Comparison of ENCODE assay signal across 8 cellular contexts in genomic region chr14:64764641-64765520, GRCh38.
DNase-seq lines count a peak whose midpoint lies in the region; ATAC-seq, FAIRE-seq and TF ChIP-seq lines count a peak whose summit lies in the region.

No MANE protein-coding gene starts in this region.

- no peaks in the 10 kb centered on the region for H4K20me1 ChIP-seq in SK-N-SH (ENCODE audit: insufficient read depth)

- POLR2A ChIA-PET in SK-N-SH (lab: Yijun Ruan, JAX): interaction anchor here (0.6 to 1.1 kb wide), 3 partner anchors 60 to 224 kb away, joined by 3 to 7 read pairs (median 6); partner anchors contain the start of genes HSPA2 and PLEKHG3

- no peak for TF ChIP-seq EP300 in SK-N-SH (IDR thresholded peaks at IDR 0.05; ENCODE audit: borderline replicate concordance in 1 of 2, low read depth in 1 of 2, low read length in 1 of 2)

- peak overlapping the region; percentile 39 for H3K4me3 Mint-ChIP-seq in activated naive CD4-positive, alpha-beta T cell treated with anti-CD3 and anti-CD28 coated beads, Interleukin-2, amount 50 U/mL, for 24 hours

- peak; percentile 87 for TF ChIP-seq RAD21 in SK-N-SH (IDR thresholded peaks at IDR 0.05; ENCODE audit: low read length)

- H3K9ac ChIP-seq in SK-N-SH: no peak overlapping the region

- no peak overlapping the region; the same call in none of the 2 replicates for H2AFZ ChIP-seq in SK-N-SH (ENCODE audit: low read depth)

- CTCF ChIA-PET in SK-N-SH (lab: Yijun Ruan, JAX): interaction anchor here (0.6 to 2.8 kb wide), 46 partner anchors 10 to 421 kb away, joined by 3 to 71 read pairs (median 5); partner anchors contain the start of genes CHURC1, HSPA2, PLEKHG3 and ZBTB1

- H3F3A ChIP-seq in SK-N-SH (replicated peaks; ENCODE audit: insufficient read depth): no peaks in the 10 kb centered on the region

- H3K9me3 Mint-ChIP-seq in activated naive CD4-positive, alpha-beta T cell treated with anti-CD3 and anti-CD28 coated beads, Interleukin-2, amount 50 U/mL, for 24 hours: no peaks in the 10 kb centered on the region

- DNase-seq in SIG-M5 treated with dmso at 0.1 percent for 504 hours (lab: John Stamatoyannopoulos, UW; ENCODE audit: unreplicated experiment) (peak; percentile 62), SIG-M5 (lab: John Stamatoyannopoulos, UW) (no peak), LNCaP clone FGC (ENCODE audit: low read depth) (no peak), SK-N-SH (peak; percentile 90), Right ventricle myocardium superior (peak; percentile 84), pancreas (peak in 5 of 6 donors; percentile 59 to 88 (median 78)), thyroid gland (peak; percentile 65 to 74)

- H3K4me1 ChIP-seq in SK-N-SH (ENCODE audit: control insufficient read depth in 1 of 2, insufficient read depth in 2 of 2, low read depth in 1 of 2, low read length in 1 of 2) (peaks cover 26 to 56% of the 10 kb centered on the region in 2 experiments), pancreas (peaks cover 15 to 40% (median 21%) of the 10 kb centered on the region in 3 donors), thyroid gland (peaks cover 19 to 32% of the 10 kb centered on the region in 2 donors)

- 25% methylated on average over 24 of the region's 29 CpGs for WGBS in SK-N-SH (ENCODE audit: low lambda C conversion rate)
- WGBS in pancreas, 2 donors: 19 to 22% methylated on average over 28 to 29 of the region's 29 CpGs
- 29 to 40% methylated on average over 18 to 20 of the region's 29 CpGs for WGBS in thyroid gland, 2 donors

- no peak for FAIRE-seq in pancreas (lab: Jason Lieb, UNC)

- H3K27ac ChIP-seq in SK-N-SH (ENCODE audit: low read depth in 2 of 2, low read length in 1 of 2): peak overlapping the region in 1 of 2 experiments; percentile 99; a peak in 2 of 4 replicates
- H3K27ac ChIP-seq in pancreas: no peak overlapping the region
- H3K27ac ChIP-seq in thyroid gland: no peak overlapping the region

- no peaks in the 10 kb centered on the region for H3K27me3 Mint-ChIP-seq in activated naive CD4-positive, alpha-beta T cell treated with anti-CD3 and anti-CD28 coated beads, Interleukin-2, amount 50 U/mL, for 24 hours

- H3K27me3 ChIP-seq in SK-N-SH (ENCODE audit: insufficient read depth) (no peaks in the 10 kb centered on the region), pancreas (no peaks in the 10 kb centered on the region), thyroid gland (no peaks in the 10 kb centered on the region)

- no peaks in the 10 kb centered on the region for H3K9me3 ChIP-seq in SK-N-SH
- H3K9me3 ChIP-seq in pancreas: no peaks in the 10 kb centered on the region
- no peaks in the 10 kb centered on the region for H3K9me3 ChIP-seq in thyroid gland

- H3K36me3 ChIP-seq in SK-N-SH (replicated peaks in 1 of 2; ENCODE audit: control insufficient read depth in 1 of 2, insufficient read depth in 2 of 2, low read length in 1 of 2) (no peaks in the 10 kb centered on the region), pancreas (no peaks in the 10 kb centered on the region), thyroid gland (no peaks in the 10 kb centered on the region)

- H3K4me1 Mint-ChIP-seq in activated naive CD4-positive, alpha-beta T cell treated with anti-CD3 and anti-CD28 coated beads, Interleukin-2, amount 50 U/mL, for 24 hours: peaks cover 4% of the 10 kb centered on the region

- intact Hi-C loops in Right ventricle myocardium superior (cut with DNase I): loop anchor here (2.0 kb wide), 1 partner anchor 92 kb away; no protein-coding TSS in a partner anchor
- intact Hi-C loops in pancreas (cut with DNase I): loop anchor here (5.0 to 10.0 kb wide), 2 partner anchors 90 to 93 kb away; no protein-coding TSS in a partner anchor
- intact Hi-C loops in thyroid gland (cut with DNase I): loop anchor here (2.0 kb wide), 1 partner anchor 92 kb away; no protein-coding TSS in a partner anchor

- H3K79me2 ChIP-seq in SK-N-SH (ENCODE audit: insufficient read depth): no peaks in the 10 kb centered on the region

- H3K4me2 ChIP-seq in SK-N-SH: peak overlapping the region; percentile 71

- peak; percentile 74 for ATAC-seq in Right ventricle myocardium superior (ENCODE audit: poor library complexity)
- peak; percentile 57 to 77 (median 76) for ATAC-seq in pancreas

- no peak for TF ChIP-seq POLR2A in thyroid gland (IDR thresholded peaks at IDR 0.05)

- TF ChIP-seq CTCF in LNCaP clone FGC (IDR thresholded peaks at IDR 0.05; ENCODE audit: control insufficient read depth, extremely low read depth, insufficient read depth): peak; percentile 95
- TF ChIP-seq CTCF in SK-N-SH (IDR thresholded peaks at IDR 0.05): peak; percentile 81
- TF ChIP-seq CTCF in pancreas (IDR thresholded peaks at IDR 0.05): peak; percentile 74 to 92 (median 89)
- TF ChIP-seq CTCF in thyroid gland (IDR thresholded peaks at IDR 0.05): peak; percentile 86 to 94 (median 90)

- H3K36me3 Mint-ChIP-seq in activated naive CD4-positive, alpha-beta T cell treated with anti-CD3 and anti-CD28 coated beads, Interleukin-2, amount 50 U/mL, for 24 hours: no peaks in the 10 kb centered on the region

- H3K9me2 ChIP-seq in SK-N-SH: no peaks in the 10 kb centered on the region

- no peak overlapping the region for H3K4me3 ChIP-seq in LNCaP clone FGC (ENCODE audit: low read depth, low read length)
- peak overlapping the region; percentile 22 to 56; a peak in 1 of 4 replicates for H3K4me3 ChIP-seq in SK-N-SH (ENCODE audit: low read depth in 2 of 2, low read length in 1 of 2)
- peak overlapping the region in 2 of 4 donors; percentile 25 to 34 for H3K4me3 ChIP-seq in pancreas
- no peak overlapping the region for H3K4me3 ChIP-seq in thyroid gland (replicated peaks in 1 of 3)

- H3K27ac Mint-ChIP-seq in activated naive CD4-positive, alpha-beta T cell treated with anti-CD3 and anti-CD28 coated beads, Interleukin-2, amount 50 U/mL, for 24 hours: no peak overlapping the region

TF ChIP-seq in SK-N-SH, 30 proteins besides CTCF, POLR2A, EP300 and RAD21:
- peak; percentile 84 for TF ChIP-seq SMC3 (IDR thresholded peaks at IDR 0.05; ENCODE audit: low read depth, low read length)
- no peak for TF ChIP-seq SIN3A (IDR thresholded peaks at IDR 0.05; ENCODE audit: borderline replicate concordance, low read depth, low read length)
- peak; percentile 32 for TF ChIP-seq CHD2 (IDR thresholded peaks at IDR 0.05; ENCODE audit: low read length, partially characterized antibody)
- TF ChIP-seq RXRA (IDR thresholded peaks at IDR 0.05; ENCODE audit: borderline replicate concordance, low read depth): no peak
- TF ChIP-seq TAF1 (IDR thresholded peaks at IDR 0.05; ENCODE audit: borderline replicate concordance, low read depth, low read length): no peak; the same call in 1 of the 2 replicates
- peak; percentile 52; the same call in 1 of the 2 replicates for TF ChIP-seq MXI1 (IDR thresholded peaks at IDR 0.05; ENCODE audit: low read depth, low read length)
- no peak for TF ChIP-seq EZH2phosphoT487 (IDR thresholded peaks at IDR 0.05; ENCODE audit: borderline replicate concordance, low read depth)
- no peak for TF ChIP-seq RFX5 (IDR thresholded peaks at IDR 0.05; ENCODE audit: low read length)
- no peak for TF ChIP-seq ELF1 (IDR thresholded peaks at IDR 0.05)
- no peak for TF ChIP-seq FOSL2 (IDR thresholded peaks at IDR 0.05; ENCODE audit: borderline replicate concordance, low read depth)
- TF ChIP-seq NRF1 (IDR thresholded peaks at IDR 0.05; ENCODE audit: low read depth, low read length): no peak

Comparison
In these comparisons a context has a peak if more than half of its experiments do, and no peak if none do; other contexts are left out.
1. DNase-seq: peak in SIG-M5 treated with dmso at 0.1 percent for 504 hours (single experiment), SK-N-SH (single experiment), Right ventricle myocardium superior (single experiment), pancreas (5 of 6) and thyroid gland (2 of 2); none in SIG-M5 (single experiment) and LNCaP clone FGC (single experiment).
2. H3K4me3 ChIP-seq: peak in SK-N-SH (2 of 2); none in LNCaP clone FGC (single experiment) and thyroid gland (0 of 3).
3. Peak in every context shown above with its lines, with median percentiles within 50 percentile points of each other: CTCF ChIP-seq.